Comparison of ENCODE assay signal across 8 cellular contexts in the genomic region with DNA sequence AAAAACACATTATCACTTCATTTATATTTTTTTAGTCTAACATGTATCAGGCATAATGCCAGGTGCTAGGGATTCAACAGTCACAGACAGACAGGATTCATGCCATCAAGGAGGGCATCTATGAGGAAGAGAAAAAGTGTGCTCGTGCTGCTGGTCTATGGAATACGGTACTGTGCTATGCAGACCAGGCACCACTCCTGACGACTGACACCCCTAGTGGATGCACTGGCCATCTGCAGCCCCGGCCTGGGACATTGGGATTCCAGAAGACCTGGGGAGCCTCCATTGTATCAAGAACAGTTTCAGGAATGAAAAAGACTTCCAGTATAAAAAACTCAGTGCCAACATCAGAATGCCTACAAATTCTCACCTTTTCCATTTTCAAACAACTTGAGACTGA.
DNase-seq lines count a peak whose midpoint lies in the region; ATAC-seq, FAIRE-seq and TF ChIP-seq lines count a peak whose summit lies in the region.

No MANE protein-coding gene starts in this region.

- H3K36me3 Mint-ChIP-seq in activated T-helper 1 cell treated with anti-CD3 and anti-CD28 coated beads, Interleukin-12 subunit alpha, Interleukin-12 subunit beta, Interleukin-2, Interleukin-4 antibody, amounts not matched to agents 30 ng/mL and 10 ng/mL and 1 ng/mL, durations not matched to agents 14 hours and 24 hours and 36 hours (ENCODE audit: low read depth): no peaks in the 10 kb centered on the region

- no peaks in the 10 kb centered on the region for H3K4me1 ChIP-seq in HepG2 (ENCODE audit: insufficient read depth, low read length)

- H3K27ac ChIP-seq in brain microvascular endothelial cell (no peak overlapping the region), HepG2 (ENCODE audit: extremely low read length, insufficient read depth, low read length) (no peak overlapping the region)

- ATAC-seq in GM18505 (IDR thresholded peaks at IDR 0.05; ENCODE audit: unreplicated experiment) (peak; percentile 93), HG02870 (IDR thresholded peaks at IDR 0.05; ENCODE audit: unreplicated experiment) (peak; percentile 90), HepG2 (peak; percentile 100)

- H3K4me3 ChIP-seq in brain microvascular endothelial cell (ENCODE audit: low read depth, low read length) (no peak overlapping the region), HepG2 (replicated peaks in 1 of 3; ENCODE audit: insufficient read depth in 1 of 3, low read depth in 2 of 3, low read length in 3 of 3) (no peak overlapping the region)

- no peak overlapping the region for H2AFZ ChIP-seq in HepG2 (ENCODE audit: low read length)

- TF ChIP-seq RAD21 in HepG2 (CRISPR knock-in tag; IDR thresholded peaks at IDR 0.05): peak; percentile 42; the same call in 1 of the 2 replicates

- H3K9ac ChIP-seq in HepG2 (ENCODE audit: insufficient read depth, low read depth, low read length): no peak overlapping the region

- TF ChIP-seq EP300 in HepG2 (IDR thresholded peaks at IDR 0.05; ENCODE audit: low read depth in 2 of 2, low read length in 2 of 2) (no peak), HepG2 (CRISPR knock-in tag; IDR thresholded peaks at IDR 0.05; ENCODE audit: borderline replicate concordance) (no peak)

- H3K4me2 ChIP-seq in HepG2 (ENCODE audit: low read depth, low read length): no peak overlapping the region

- no peaks in the 10 kb centered on the region for H4K20me1 ChIP-seq in HepG2 (ENCODE audit: insufficient read depth, low read length)

- peak; percentile 36 for DNase-seq in Ammon's horn (ENCODE audit: low spot score)
- DNase-seq in NCI-H460 (ENCODE audit: extremely low read depth, low read depth): peak; percentile 33
- DNase-seq in brain microvascular endothelial cell: peak; percentile 28
- DNase-seq in HepG2 (ENCODE audit: low spot score): peak; percentile 49
- DNase-seq in OCI-M2 (lab: John Stamatoyannopoulos, UW; ENCODE audit: unreplicated experiment): no peak
- DNase-seq in activated T-helper 1 cell treated with anti-CD3 and anti-CD28 coated beads, Interleukin-12 subunit alpha, Interleukin-12 subunit beta, Interleukin-2, Interleukin-4 antibody, amounts not matched to agents 30 ng/mL and 10 ng/mL and 1 ng/mL, durations not matched to agents 14 hours and 24 hours and 36 hours (ENCODE audit: low spot score): no peak

- no peak overlapping the region for H3K27ac Mint-ChIP-seq in activated T-helper 1 cell treated with anti-CD3 and anti-CD28 coated beads, Interleukin-12 subunit alpha, Interleukin-12 subunit beta, Interleukin-2, Interleukin-4 antibody, amounts not matched to agents 30 ng/mL and 10 ng/mL and 1 ng/mL, durations not matched to agents 14 hours and 24 hours and 36 hours

- no peaks in the 10 kb centered on the region for H3K9me3 ChIP-seq in HepG2 (ENCODE audit: low read length)

- CTCF ChIA-PET in HepG2 (lab: Yijun Ruan, JAX; ENCODE audit: low intra/inter-chr PET ratio, low total read pairs): interaction anchor here (0.8 kb wide), 1 partner anchor 285 kb away, joined by 3 read pairs; no protein-coding TSS in a partner anchor

- peaks cover 13% of the 10 kb centered on the region for H3K4me1 Mint-ChIP-seq in activated T-helper 1 cell treated with anti-CD3 and anti-CD28 coated beads, Interleukin-12 subunit alpha, Interleukin-12 subunit beta, Interleukin-2, Interleukin-4 antibody, amounts not matched to agents 30 ng/mL and 10 ng/mL and 1 ng/mL, durations not matched to agents 14 hours and 24 hours and 36 hours (ENCODE audit: low read depth)

- no peaks in the 10 kb centered on the region for H3K79me2 ChIP-seq in HepG2 (ENCODE audit: insufficient read depth, low read length)

- no peaks in the 10 kb centered on the region for H3K36me3 ChIP-seq in brain microvascular endothelial cell (replicated peaks)
- H3K36me3 ChIP-seq in HepG2 (replicated peaks in 1 of 2; ENCODE audit: control insufficient read depth in 1 of 2, insufficient read depth in 2 of 2, low read length in 2 of 2): no peaks in the 10 kb centered on the region

- intact Hi-C loops in HepG2 (cut with micrococcal nuclease; ENCODE audit: unreplicated experiment): loop anchor here (1.0 to 2.0 kb wide), 2 partner anchors 205 to 247 kb away; no protein-coding TSS in a partner anchor
- intact Hi-C loops in activated T-helper 1 cell treated with anti-CD3 and anti-CD28 coated beads, Interleukin-12 subunit alpha, Interleukin-12 subunit beta, Interleukin-2, Interleukin-4 antibody, amounts not matched to agents 30 ng/mL and 10 ng/mL and 1 ng/mL, durations not matched to agents 14 hours and 24 hours and 36 hours (cut with micrococcal nuclease): no loop called here

- H3K9me3 Mint-ChIP-seq in activated T-helper 1 cell treated with anti-CD3 and anti-CD28 coated beads, Interleukin-12 subunit alpha, Interleukin-12 subunit beta, Interleukin-2, Interleukin-4 antibody, amounts not matched to agents 30 ng/mL and 10 ng/mL and 1 ng/mL, durations not matched to agents 14 hours and 24 hours and 36 hours: no peaks in the 10 kb centered on the region

- TF ChIP-seq CTCF in brain microvascular endothelial cell (IDR thresholded peaks at IDR 0.05; ENCODE audit: low read depth, low read length, missing control alignments) (peak; percentile 85), HepG2 (CRISPR knock-in tag; IDR thresholded peaks at IDR 0.05) (peak; percentile 74)

- POLR2A ChIA-PET in HepG2 (lab: Yijun Ruan, JAX): no interaction called here

- H3K27me3 Mint-ChIP-seq in activated T-helper 1 cell treated with anti-CD3 and anti-CD28 coated beads, Interleukin-12 subunit alpha, Interleukin-12 subunit beta, Interleukin-2, Interleukin-4 antibody, amounts not matched to agents 30 ng/mL and 10 ng/mL and 1 ng/mL, durations not matched to agents 14 hours and 24 hours and 36 hours (ENCODE audit: insufficient read depth): no peaks in the 10 kb centered on the region

- H3K4me3 Mint-ChIP-seq in activated T-helper 1 cell treated with anti-CD3 and anti-CD28 coated beads, Interleukin-12 subunit alpha, Interleukin-12 subunit beta, Interleukin-2, Interleukin-4 antibody, amounts not matched to agents 30 ng/mL and 10 ng/mL and 1 ng/mL, durations not matched to agents 14 hours and 24 hours and 36 hours: no peak overlapping the region

- TF ChIP-seq POLR2A in GM18505 (IDR thresholded peaks at IDR 0.05; ENCODE audit: borderline replicate concordance, extremely low read depth, insufficient read depth, insufficient read length) (no peak), HepG2 (IDR thresholded peaks at IDR 0.05; ENCODE audit: insufficient read depth in 1 of 2, low read depth in 2 of 2, low read length in 2 of 2) (no peak)

- 0% methylated on average over 4 of the region's 4 CpGs for WGBS in HepG2 (ENCODE audit: low lambda C conversion rate)

- BruUV-seq in HepG2 (replicated peaks; lab: Mats Ljungman, UMichigan): no TSS peak

- in situ Hi-C loops in brain microvascular endothelial cell (cut with HindIII; ENCODE audit: low pct_ligation_motif_present, low sequenced_read_pairs): no loop called here
- in situ Hi-C loops in HepG2 (cut with HindIII; ENCODE audit: extremely low pct_ligation_motif_present, low pct_unique_long_range_greater_than_20kb): no loop called here

- FAIRE-seq in HepG2 (lab: Jason Lieb, UNC): peak; percentile 74

- H3K27me3 ChIP-seq in brain microvascular endothelial cell (replicated peaks) (no peaks in the 10 kb centered on the region), HepG2 (ENCODE audit: control insufficient read depth in 1 of 2, insufficient read depth in 2 of 2, low read length in 2 of 2) (no peaks in the 10 kb centered on the region)

TF ChIP-seq in HepG2, 621 proteins besides CTCF, POLR2A, EP300 and RAD21 (continues in another document):
- TF ChIP-seq SNAPC2 (CRISPR knock-in tag; IDR thresholded peaks at IDR 0.05) (no peak), EHMT2 (IDR thresholded peaks at IDR 0.05; ENCODE audit: borderline replicate concordance, low read depth, low read length) (no peak), CBX5 (CRISPR knock-in tag; IDR thresholded peaks at IDR 0.05; ENCODE audit: borderline replicate concordance) (0 out of 2 replicates have a peak, but pooled peaks have one; percentile 57), SRF (IDR thresholded peaks at IDR 0.05; ENCODE audit: low read depth, low read length) (0 out of 2 replicates have a peak, but pooled peaks have one; percentile 42), PCBP2 (optimal IDR thresholded peaks at IDR 0.05; ENCODE audit: low read depth, low read length, poor library complexity, severe bottlenecking) (no peak), WIZ (CRISPR knock-in tag; IDR thresholded peaks at IDR 0.05) (no peak), ATF7 (IDR thresholded peaks at IDR 0.05) (no peak), ATF7 (CRISPR knock-in tag; IDR thresholded peaks at IDR 0.05) (no peak), TCF12 (IDR thresholded peaks at IDR 0.05) (no peak), TCF12 (CRISPR knock-in tag; IDR thresholded peaks at IDR 0.05) (no peak), SMC3 (IDR thresholded peaks at IDR 0.05; ENCODE audit: low read length) (peak; percentile 65; the same call in 1 of the 2 replicates), ZNF431 (CRISPR knock-in tag; IDR thresholded peaks at IDR 0.05; ENCODE audit: borderline replicate concordance, low read depth) (no peak), YY1 (IDR thresholded peaks at IDR 0.05; ENCODE audit: insufficient read depth, insufficient replicate concordance, low read depth, low read length) (peak; percentile 47), ZFP36L2 (CRISPR knock-in tag; IDR thresholded peaks at IDR 0.05) (no peak)
- TF ChIP-seq, protein P1, sequence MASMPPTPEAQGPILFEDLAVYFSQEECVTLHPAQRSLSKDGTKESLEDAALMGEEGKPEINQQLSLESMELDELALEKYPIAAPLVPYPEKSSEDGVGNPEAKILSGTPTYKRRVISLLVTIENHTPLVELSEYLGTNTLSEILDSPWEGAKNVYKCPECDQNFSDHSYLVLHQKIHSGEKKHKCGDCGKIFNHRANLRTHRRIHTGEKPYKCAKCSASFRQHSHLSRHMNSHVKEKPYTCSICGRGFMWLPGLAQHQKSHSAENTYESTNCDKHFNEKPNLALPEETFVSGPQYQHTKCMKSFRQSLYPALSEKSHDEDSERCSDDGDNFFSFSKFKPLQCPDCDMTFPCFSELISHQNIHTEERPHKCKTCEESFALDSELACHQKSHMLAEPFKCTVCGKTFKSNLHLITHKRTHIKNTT (CRISPR knock-in tag; IDR thresholded peaks at IDR 0.05): no peak

Comparison
In these comparisons a context has a peak if more than half of its experiments do, and no peak if none do; other contexts are left out.
1. DNase-seq: peak in Ammon's horn (single experiment), NCI-H460 (single experiment), brain microvascular endothelial cell (single experiment) and HepG2 (single experiment); none in OCI-M2 (single experiment) and activated T-helper 1 cell treated with anti-CD3 and anti-CD28 coated beads, Interleukin-12 subunit alpha, Interleukin-12 subunit beta, Interleukin-2, Interleukin-4 antibody, amounts not matched to agents 30 ng/mL and 10 ng/mL and 1 ng/mL, durations not matched to agents 14 hours and 24 hours and 36 hours (single experiment).
2. Peak in every context shown above with its lines, with median percentiles within 50 percentile points of each other: ATAC-seq.